8 cellular contexts compared by ENCODE assay signal in genomic region chr1:86395771-86396502, GRCh38. TPM values are rescaled to one million over a fixed set of nuclear protein-coding genes. Genes with fewer than 3 reads are reported as not detected.
A peak's percentile ranks its signal among the peaks of the same experiment; 100 is the strongest.
DNase-seq lines count a peak whose midpoint lies in the region; ATAC-seq and TF ChIP-seq lines count a peak whose summit lies in the region.

TSS of gene ODF2L (minus strand) at chr1:86396323. CDS start at chr1:86387027, 9,296 bp downstream.

- BruUV-seq in PC-9 (replicated peaks; lab: Mats Ljungman, UMichigan), result TSS peak; percentile 51

- H3K4me3 ChIP-seq in Jurkat, Clone E6-1 (ENCODE audit: low read length), result peak within 1 kb of the TSS; percentile 86
- H3K4me3 ChIP-seq in PC-9 (peak within 1 kb of the TSS; percentile 67), mucosa of rectum (ENCODE audit: low read length in 2 of 2) (peak within 1 kb of the TSS; percentile 96 to 100)

- H3K36me3 ChIP-seq in PC-9 (ENCODE audit: low read depth) (no peaks in the 10 kb centered on the region), mucosa of rectum (ENCODE audit: control insufficient read depth in 2 of 2, insufficient read depth in 2 of 2, low read length in 2 of 2) (no peaks in the 10 kb centered on the region)

- H3K27me3 ChIP-seq in PC-9 (ENCODE audit: insufficient read depth, low read depth) (no peaks in the 10 kb centered on the region), mucosa of rectum (ENCODE audit: control insufficient read depth in 2 of 2, insufficient read depth in 2 of 2, low read length in 2 of 2) (peaks cover 0 to 2% of the 10 kb centered on the region in 2 donors)

- no peaks in the 10 kb centered on the region for H4K20me1 ChIP-seq in PC-9 (ENCODE audit: insufficient read depth)

- no peaks in the 10 kb centered on the region for H3F3A ChIP-seq in PC-9 (ENCODE audit: insufficient read depth, low read depth)

- no peaks in the 10 kb centered on the region for H3K9me2 ChIP-seq in PC-9 (ENCODE audit: insufficient read depth)

- CTCF ChIA-PET in PC-9 (lab: Charles Lee), result interaction anchor here (0.6 to 1.1 kb wide), 4 partner anchors 16 to 1119 kb away, joined by 3 read pairs; partner anchors contain the start of gene BCL10

- POLR2A ChIA-PET in PC-9 (lab: Charles Lee; ENCODE audit: unreplicated experiment), result interaction anchor here (0.5 to 1.0 kb wide), 6 partner anchors 11 to 309 kb away, joined by 4 to 8 read pairs (median 6); partner anchors contain the start of gene SH3GLB1

- peak within 1 kb of the TSS; percentile 95 for H2AFZ ChIP-seq in PC-9

- H3K9ac ChIP-seq in mucosa of rectum (ENCODE audit: low read depth in 1 of 2, low read length in 2 of 2), result peak within 1 kb of the TSS; percentile 84 to 92

- 0 out of 2 replicates have a peak, but pooled peaks have one; percentile 13 for TF ChIP-seq CTCF in PC-9 (conservative IDR thresholded peaks at IDR 0.05)

- ATAC-seq in GM21619 (IDR thresholded peaks at IDR 0.05; ENCODE audit: unreplicated experiment), result peak; percentile 100

- peaks cover 48% of the 10 kb centered on the region for H3K79me2 ChIP-seq in PC-9 (ENCODE audit: low read depth)

- intact Hi-C loops in PC-9 (cut with micrococcal nuclease; ENCODE audit: unreplicated experiment), result no loop called here

- H3K27ac ChIP-seq in PC-9 (peak within 1 kb of the TSS; percentile 71), epithelial cell of prostate (peak within 1 kb of the TSS; percentile 72), mucosa of rectum (ENCODE audit: low read depth in 2 of 2, low read length in 2 of 2) (peak within 1 kb of the TSS; percentile 81 to 83)

- peak within 1 kb of the TSS; percentile 90 for H3K4me2 ChIP-seq in PC-9

- H3K9me3 ChIP-seq in PC-9 (ENCODE audit: insufficient read depth, low read depth) (no peaks in the 10 kb centered on the region), mucosa of rectum (ENCODE audit: control insufficient read depth in 2 of 2, low read length in 2 of 2) (no peaks in the 10 kb centered on the region)

- peak; percentile 90 for DNase-seq in DMS114 treated with DMSO at 0.1 percent for 48 hours (lab: John Stamatoyannopoulos, UW; ENCODE audit: unreplicated experiment)
- DNase-seq in Jurkat, Clone E6-1 (ENCODE audit: low read depth, low spot score), result peak; percentile 72
- peak; percentile 79 to 91 for DNase-seq in PC-9
- DNase-seq in activated T-cell treated with anti-CD3 and anti-CD28 coated beads, Interleukin-2, amount 50 U/mL, for 1 hour, result peak; percentile 85
- DNase-seq in epithelial cell of prostate (ENCODE audit: low read depth, low spot score), result peak; percentile 34
- DNase-seq in stimulated activated CD8-positive, alpha-beta memory T cell treated with anti-CD3 and anti-CD28 coated beads, Interleukin-4, amount 100 ng/mL, for 48 hours, result peak; percentile 90

- peaks cover 8% of the 10 kb centered on the region; the same call in 1 of the 2 replicates for H3K4me1 ChIP-seq in PC-9 (replicated peaks; ENCODE audit: insufficient read depth)
- peaks cover 5 to 13% of the 10 kb centered on the region in 2 donors for H3K4me1 ChIP-seq in mucosa of rectum (ENCODE audit: control insufficient read depth in 2 of 2, insufficient read depth in 2 of 2, low read length in 2 of 2)

RNA-seq across cellular contexts. Expression of gene ODF2L, which starts in this region (rescaled TPM):
- polyA plus RNA-seq in Jurkat, Clone E6-1 (2012; ENCODE audit: insufficient read depth, insufficient read length), result 24.4 TPM
- 33.6 and 41.7 TPM in 2 replicates for total RNA-seq in PC-9 (2021)

Comparison
In these comparisons a context has a peak if more than half of its experiments do, and no peak if none do; other contexts are left out.
1. Peak in every context shown above with its lines: DNase-seq, ATAC-seq, H3K4me3 ChIP-seq and H3K27ac ChIP-seq.
2. DNase-seq: peak in every context shown above with its lines; median percentile 90 in DMS114 treated with DMSO at 0.1 percent for 48 hours; 90 in stimulated activated CD8-positive, alpha-beta memory T cell treated with anti-CD3 and anti-CD28 coated beads, Interleukin-4, amount 100 ng/mL, for 48 hours; 85 in PC-9; 85 in activated T-cell treated with anti-CD3 and anti-CD28 coated beads, Interleukin-2, amount 50 U/mL, for 1 hour; 72 in Jurkat, Clone E6-1; 34 in epithelial cell of prostate.